Comparison of ENCODE assay signal across 8 cellular contexts in the genomic region with DNA sequence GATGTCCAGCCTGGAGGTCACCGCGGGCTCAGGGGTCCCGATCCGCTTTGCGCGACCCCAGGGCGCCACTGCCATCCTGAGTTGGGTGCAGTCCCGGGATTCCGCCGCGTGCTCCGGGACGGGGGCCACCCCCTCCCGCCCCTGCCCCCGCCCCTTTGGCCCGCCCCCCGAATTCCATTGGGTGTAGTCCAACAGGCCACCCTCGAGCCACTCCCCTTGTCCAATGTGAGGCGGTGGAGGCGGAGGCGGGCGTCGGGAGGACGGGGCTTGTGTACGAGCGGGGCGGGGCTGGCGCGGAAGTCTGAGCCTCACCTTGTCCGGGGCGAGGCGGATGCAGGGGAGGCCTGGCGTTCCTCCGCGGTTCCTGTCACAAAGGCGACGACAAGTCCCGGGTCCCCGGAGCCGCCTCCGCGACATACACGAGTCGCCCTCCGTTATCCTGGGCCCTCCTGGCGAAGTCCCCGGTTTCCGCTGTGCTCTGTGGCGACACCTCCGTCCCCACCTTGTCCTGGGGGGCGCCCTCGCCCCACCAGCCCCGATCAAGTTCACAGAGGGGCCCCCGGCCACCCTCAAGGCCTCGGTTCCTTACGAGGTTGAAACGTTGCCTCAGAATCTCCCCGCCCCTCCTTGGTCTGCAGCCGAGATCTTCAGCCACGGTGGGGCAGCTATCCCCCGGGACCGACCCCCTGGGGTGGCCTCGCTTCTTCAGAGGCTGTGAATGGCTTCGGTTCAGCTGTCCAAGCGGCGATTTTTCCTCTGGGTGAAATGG. TPM values are rescaled to one million over a fixed set of nuclear protein-coding genes. Genes with fewer than 3 reads are reported as not detected.
DNase-seq lines count a peak whose midpoint lies in the region; ATAC-seq, FAIRE-seq and TF ChIP-seq lines count a peak whose summit lies in the region.

No MANE protein-coding gene starts in this region.

- H3K27ac Mint-ChIP-seq in T-helper 17 cell, result peak overlapping the region; percentile 98

- TF ChIP-seq POLR2A in GM12892 (IDR thresholded peaks at IDR 0.05; ENCODE audit: low read depth, low read length) (peak; percentile 91), prostate gland (IDR thresholded peaks at IDR 0.05) (peak; percentile 97)

- H3K4me1 ChIP-seq in right atrium auricular region, result peaks cover 0 to 69% of the 10 kb centered on the region in 2 donors
- peaks cover 7% of the 10 kb centered on the region for H3K4me1 ChIP-seq in prostate gland (replicated peaks)

- peak; percentile 84 for DNase-seq in GM12892 (ENCODE audit: insufficient read length)
- peak; percentile 78 for DNase-seq in NCI-H1694 treated with DMSO at 0.1 percent for 48 hours (lab: John Stamatoyannopoulos, UW)
- DNase-seq in T-helper 17 cell, result peak; percentile 95 to 96 (median 96)
- DNase-seq in right atrium auricular region (ENCODE audit: low spot score), result peak; percentile 99
- DNase-seq in prostate gland (ENCODE audit: low spot score), result peak; percentile 99
- peak; percentile 99 for DNase-seq in ureter (ENCODE audit: low spot score)

- peak; percentile 87 for FAIRE-seq in GM12892 (lab: Jason Lieb, UNC)

- peak; percentile 64 for ATAC-seq in HG02884 (IDR thresholded peaks at IDR 0.05; ENCODE audit: unreplicated experiment)
- peak; percentile 80 for ATAC-seq in T-helper 17 cell

- H3K36me3 ChIP-seq in right atrium auricular region, result no peaks in the 10 kb centered on the region
- H3K36me3 ChIP-seq in prostate gland, result no peaks in the 10 kb centered on the region

- H3K27me3 Mint-ChIP-seq in T-helper 17 cell, result no peaks in the 10 kb centered on the region

- H3K27ac ChIP-seq in angular gyrus (ENCODE audit: low read depth, low read length), result peak overlapping the region; percentile 97
- peak overlapping the region; percentile 93 to 95 for H3K27ac ChIP-seq in right atrium auricular region
- peak overlapping the region; percentile 98 to 99 for H3K27ac ChIP-seq in prostate gland

- H3K4me3 ChIP-seq in right atrium auricular region (peak overlapping the region; percentile 59 to 67), prostate gland (peak overlapping the region; percentile 64 to 77)

- H3K4me1 Mint-ChIP-seq in T-helper 17 cell, result peaks cover 28% of the 10 kb centered on the region

- under 1% methylated on average over 61 of the region's 66 CpGs for WGBS in prostate gland

- no peaks in the 10 kb centered on the region for H3K27me3 ChIP-seq in right atrium auricular region
- H3K27me3 ChIP-seq in prostate gland (replicated peaks; ENCODE audit: insufficient read depth), result no peaks in the 10 kb centered on the region

- H3K9me3 ChIP-seq in T-helper 17 cell (ENCODE audit: control insufficient read depth, low read length, poor library complexity, severe bottlenecking) (no peaks in the 10 kb centered on the region), right atrium auricular region (no peaks in the 10 kb centered on the region), prostate gland (no peaks in the 10 kb centered on the region)

- intact Hi-C loops in prostate gland (cut with DNase I), result loop anchor here (10.0 kb wide), 1 partner anchor 56 kb away; no protein-coding TSS in a partner anchor

- H3K4me3 Mint-ChIP-seq in T-helper 17 cell, result peak overlapping the region; percentile 91

- no peaks in the 10 kb centered on the region for H3K36me3 Mint-ChIP-seq in T-helper 17 cell (ENCODE audit: low read depth)

- TF ChIP-seq CTCF in right atrium auricular region (IDR thresholded peaks at IDR 0.05) (no peak), prostate gland (IDR thresholded peaks at IDR 0.05) (peak in 2 of 4 experiments; percentile 2 to 23)

RNA-seq across cellular contexts. Expression of gene LDLR, which starts 1.2 kb away (rescaled TPM):
- polyA plus RNA-seq in GM12892 (2012; ENCODE audit: missing spikeins), result 17.7 TPM
- 100 to 1,000 TPM in 1 of 2 donors, 10 to 100 TPM in 1; 98.2 to 139 TPM for total RNA-seq in T-helper 17 cell
- total RNA-seq in right atrium auricular region, result 10 to 100 TPM; 13.8 to 15.9 TPM
- 10 to 100 TPM; 17.4 to 41.5 TPM for total RNA-seq in prostate gland
- 78.2 TPM for total RNA-seq in ureter

Comparison
In these comparisons a context has a peak if more than half of its experiments do, and no peak if none do; other contexts are left out.
1. Peak in every context shown above with its lines: DNase-seq, ATAC-seq, H3K4me3 ChIP-seq and H3K27ac ChIP-seq.